18 cellular contexts compared by ENCODE assay signal in the genomic region with DNA sequence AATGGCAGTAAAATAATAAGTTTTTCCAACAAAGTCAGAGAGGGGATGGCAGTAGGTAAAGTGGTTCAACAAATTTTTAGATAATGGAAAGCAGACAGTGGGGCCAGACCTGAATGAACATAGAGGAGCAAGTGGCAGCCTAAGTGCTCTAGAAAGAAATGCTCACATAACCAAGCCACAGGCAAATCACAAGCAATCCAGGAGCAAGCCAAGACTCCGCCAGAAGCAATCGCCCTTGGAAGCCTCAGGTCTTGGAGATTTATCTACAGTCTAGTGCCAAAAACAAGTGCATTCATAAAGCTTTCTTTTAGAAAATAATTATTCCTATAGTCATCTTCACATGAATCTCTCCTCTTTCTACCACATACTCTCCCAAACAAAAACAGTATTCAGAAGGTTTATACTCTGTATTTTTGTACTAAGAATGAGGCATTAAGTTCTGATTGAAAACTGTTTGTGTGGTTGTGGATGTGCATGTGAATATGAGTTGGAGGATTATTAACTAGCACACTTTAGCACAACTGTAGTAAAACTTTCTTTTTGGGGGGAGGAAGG.
"Had no signal": no experiment of that assay in that cellular context is flagged by ENCODE, and none has a peak within 500 bp of the region (broad histone marks: within the 10 kb centered on the region; RNA-seq: fewer than 3 reads in every experiment).

No MANE protein-coding gene starts in this region.

- H3K27ac ChIP-seq: RWPE1 had no signal

- DNase-seq: KBM-7, MV-4-11, NCI-H1048, NCI-H1105, NCI-H1417, NCI-H1436 treated with DMSO at 0.1 percent for 48 hours, NCI-H1694, NCI-H187 treated with DMSO at 0.1 percent for 48 hours, NCI-H2029 treated with DMSO at 0.1 percent for 48 hours, NCI-H2171 treated with DMSO at 0.1 percent for 48 hours, NCI-H510A, NCI-H524 treated with DMSO at 0.1 percent for 48 hours, NCI-H69, NCI-H774, PC-3, SHP77, T-helper 1 cell had no signal
